1 cellular context compared by ENCODE assay signal in genomic region chr9:95507456-95508241, GRCh38.
A peak's percentile ranks its signal among the peaks of the same experiment; 100 is the strongest.
TF ChIP-seq lines count a peak whose summit lies in the region.

No MANE protein-coding gene starts in this region.

TF ChIP-seq in GM12878, 131 proteins besides CTCF, POLR2A, EP300 and RAD21 (continued from another document):
- no peak for TF ChIP-seq ZBTB11 (CRISPR knock-in tag; IDR thresholded peaks at IDR 0.05)
- peak; percentile 61; the same call in 1 of the 2 replicates for TF ChIP-seq SIN3A (IDR thresholded peaks at IDR 0.05; ENCODE audit: low read depth, low read length)
- peak; percentile 83 to 85; a peak in 3 of 4 replicates for TF ChIP-seq IKZF2 (IDR thresholded peaks at IDR 0.05)
- TF ChIP-seq CBX3 (IDR thresholded peaks at IDR 0.05; ENCODE audit: borderline replicate concordance, low read depth): no peak
- peak; percentile 76; the same call in 1 of the 2 replicates for TF ChIP-seq MLLT1 (IDR thresholded peaks at IDR 0.05)
- 0 out of 2 replicates have a peak, but pooled peaks have one; percentile 13 for TF ChIP-seq BMI1 (IDR thresholded peaks at IDR 0.05; ENCODE audit: borderline replicate concordance)
- TF ChIP-seq TCF3 (IDR thresholded peaks at IDR 0.05; ENCODE audit: borderline replicate concordance, insufficient read depth, low read depth, low read length): no peak
- TF ChIP-seq, protein P1, sequence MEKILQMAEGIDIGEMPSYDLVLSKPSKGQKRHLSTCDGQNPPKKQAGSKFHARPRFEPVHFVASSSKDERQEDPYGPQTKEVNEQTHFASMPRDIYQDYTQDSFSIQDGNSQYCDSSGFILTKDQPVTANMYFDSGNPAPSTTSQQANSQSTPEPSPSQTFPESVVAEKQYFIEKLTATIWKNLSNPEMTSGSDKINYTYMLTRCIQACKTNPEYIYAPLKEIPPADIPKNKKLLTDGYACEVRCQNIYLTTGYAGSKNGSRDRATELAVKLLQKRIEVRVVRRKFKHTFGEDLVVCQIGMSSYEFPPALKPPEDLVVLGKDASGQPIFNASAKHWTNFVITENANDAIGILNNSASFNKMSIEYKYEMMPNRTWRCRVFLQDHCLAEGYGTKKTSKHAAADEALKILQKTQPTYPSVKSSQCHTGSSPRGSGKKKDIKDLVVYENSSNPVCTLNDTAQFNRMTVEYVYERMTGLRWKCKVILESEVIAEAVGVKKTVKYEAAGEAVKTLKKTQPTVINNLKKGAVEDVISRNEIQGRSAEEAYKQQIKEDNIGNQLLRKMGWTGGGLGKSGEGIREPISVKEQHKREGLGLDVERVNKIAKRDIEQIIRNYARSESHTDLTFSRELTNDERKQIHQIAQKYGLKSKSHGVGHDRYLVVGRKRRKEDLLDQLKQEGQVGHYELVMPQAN (conservative IDR thresholded peaks at IDR 0.05): peak; percentile 41; the same call in 1 of the 2 replicates
- no peak for TF ChIP-seq SKIL (IDR thresholded peaks at IDR 0.05; ENCODE audit: low read depth, poor library complexity, severe bottlenecking)
- TF ChIP-seq CREM (IDR thresholded peaks at IDR 0.05; ENCODE audit: low read depth): no peak
- TF ChIP-seq RELB (IDR thresholded peaks at IDR 0.05; ENCODE audit: low read depth): peak; percentile 92
- 0 out of 4 replicates have a peak, but pooled peaks of 1 of the 2 experiments have one; percentile 6 for TF ChIP-seq SRF (IDR thresholded peaks at IDR 0.05; ENCODE audit: low read depth in 2 of 2, low read length in 2 of 2)
- TF ChIP-seq, protein P2, sequence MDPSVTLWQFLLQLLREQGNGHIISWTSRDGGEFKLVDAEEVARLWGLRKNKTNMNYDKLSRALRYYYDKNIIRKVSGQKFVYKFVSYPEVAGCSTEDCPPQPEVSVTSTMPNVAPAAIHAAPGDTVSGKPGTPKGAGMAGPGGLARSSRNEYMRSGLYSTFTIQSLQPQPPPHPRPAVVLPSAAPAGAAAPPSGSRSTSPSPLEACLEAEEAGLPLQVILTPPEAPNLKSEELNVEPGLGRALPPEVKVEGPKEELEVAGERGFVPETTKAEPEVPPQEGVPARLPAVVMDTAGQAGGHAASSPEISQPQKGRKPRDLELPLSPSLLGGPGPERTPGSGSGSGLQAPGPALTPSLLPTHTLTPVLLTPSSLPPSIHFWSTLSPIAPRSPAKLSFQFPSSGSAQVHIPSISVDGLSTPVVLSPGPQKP (IDR thresholded peaks at IDR 0.05; ENCODE audit: low read depth, low read length): no peak
- no peak for TF ChIP-seq YBX1 (IDR thresholded peaks at IDR 0.05)
- TF ChIP-seq MEF2B (IDR thresholded peaks at IDR 0.05; ENCODE audit: partially characterized antibody, poor library complexity, severe bottlenecking): peak; percentile 31
- peak; percentile 2; the same call in 1 of the 2 replicates for TF ChIP-seq DPF2 (IDR thresholded peaks at IDR 0.05)
- peak; percentile 42; the same call in 1 of the 2 replicates for TF ChIP-seq TBL1XR1 (IDR thresholded peaks at IDR 0.05; ENCODE audit: low read depth, low read length)
- TF ChIP-seq HDGF (IDR thresholded peaks at IDR 0.05): peak; percentile 76; the same call in 1 of the 2 replicates
- no peak for TF ChIP-seq ZNF207 (IDR thresholded peaks at IDR 0.05; ENCODE audit: borderline replicate concordance)
- TF ChIP-seq FOXK2 (IDR thresholded peaks at IDR 0.05): peak; percentile 38; the same call in 1 of the 2 replicates
- TF ChIP-seq WRNIP1 (IDR thresholded peaks at IDR 0.05; ENCODE audit: borderline replicate concordance, low read depth, low read length): peak; percentile 100
- 0 out of 2 replicates have a peak, but pooled peaks have one; percentile 9 for TF ChIP-seq SPI1 (IDR thresholded peaks at IDR 0.05; ENCODE audit: borderline replicate concordance, insufficient read depth, low read depth, low read length)
- TF ChIP-seq NR2C2 (IDR thresholded peaks at IDR 0.05; ENCODE audit: borderline replicate concordance, control insufficient read depth, insufficient read length, low read depth): no peak
- TF ChIP-seq SREBF1 (IDR thresholded peaks at IDR 0.05; ENCODE audit: low read length): no peak
- peak; percentile 41 for TF ChIP-seq EED (IDR thresholded peaks at IDR 0.05; ENCODE audit: low read depth)
- no peak for TF ChIP-seq RFX5 (IDR thresholded peaks at IDR 0.05; ENCODE audit: low read depth, low read length)
- TF ChIP-seq NFIC (IDR thresholded peaks at IDR 0.05; ENCODE audit: low read depth, low read length): no peak
- peak; percentile 90 for TF ChIP-seq NBN (IDR thresholded peaks at IDR 0.05)
- TF ChIP-seq GATAD2B (conservative IDR thresholded peaks at IDR 0.05; ENCODE audit: low read depth): peak; percentile 18; the same call in 1 of the 2 replicates
